In the genomic region with DNA sequence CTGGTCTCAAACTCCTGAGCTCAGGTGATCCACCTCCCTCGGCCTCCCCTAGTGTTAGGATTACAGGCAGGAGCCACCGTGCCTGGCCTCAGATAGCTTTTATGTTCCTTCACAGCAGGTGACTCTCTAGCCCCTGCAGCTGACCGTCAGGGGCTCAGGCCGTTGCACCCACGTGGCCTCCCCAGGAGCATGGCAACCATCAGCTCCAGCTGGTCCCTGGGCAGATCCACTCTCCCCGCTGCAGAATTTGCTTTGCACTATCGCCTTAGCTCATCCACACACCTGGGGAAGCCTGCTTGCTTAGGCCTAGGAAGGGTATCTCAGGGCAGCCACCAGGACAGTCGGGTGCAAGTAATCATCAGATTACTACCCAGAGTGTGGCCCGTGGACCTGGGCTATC, we compare ENCODE assay signal across 1 cellular context.
A peak's percentile ranks its signal among the peaks of the same experiment; 100 is the strongest.
TF ChIP-seq lines count a peak whose summit lies in the region.

No MANE protein-coding gene starts in this region.

TF ChIP-seq in WTC11, 78 proteins besides CTCF, POLR2A, EP300 and RAD21 (continued from another document):
- TF ChIP-seq, protein P1, sequence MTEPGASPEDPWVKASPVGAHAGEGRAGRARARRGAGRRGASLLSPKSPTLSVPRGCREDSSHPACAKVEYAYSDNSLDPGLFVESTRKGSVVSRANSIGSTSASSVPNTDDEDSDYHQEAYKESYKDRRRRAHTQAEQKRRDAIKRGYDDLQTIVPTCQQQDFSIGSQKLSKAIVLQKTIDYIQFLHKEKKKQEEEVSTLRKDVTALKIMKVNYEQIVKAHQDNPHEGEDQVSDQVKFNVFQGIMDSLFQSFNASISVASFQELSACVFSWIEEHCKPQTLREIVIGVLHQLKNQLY (CRISPR knock-in tag; IDR thresholded peaks at IDR 0.05) = no peak
- TF ChIP-seq, protein P2, sequence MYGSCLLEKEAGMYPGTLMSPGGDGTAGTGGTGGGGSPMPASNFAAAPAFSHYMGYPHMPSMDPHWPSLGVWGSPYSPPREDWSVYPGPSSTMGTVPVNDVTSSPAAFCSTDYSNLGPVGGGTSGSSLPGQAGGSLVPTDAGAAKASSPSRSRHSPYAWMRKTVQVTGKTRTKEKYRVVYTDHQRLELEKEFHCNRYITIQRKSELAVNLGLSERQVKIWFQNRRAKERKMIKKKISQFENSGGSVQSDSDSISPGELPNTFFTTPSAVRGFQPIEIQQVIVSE (CRISPR knock-in tag; IDR thresholded peaks at IDR 0.05; ENCODE audit: borderline replicate concordance) = no peak
- TF ChIP-seq NR3C1 (CRISPR knock-in tag; conservative IDR thresholded peaks at IDR 0.05; ENCODE audit: low read depth) (no peak), ZNF121 (CRISPR knock-in tag; IDR thresholded peaks at IDR 0.05) (no peak), ZNF423 (CRISPR knock-in tag; IDR thresholded peaks at IDR 0.05) (peak; percentile 23; the same call in 1 of the 2 replicates)
TF ChIP-seq in WTC11: peak in this region for 2.
